Comparison of ENCODE assay signal across 8 cellular contexts in the genomic region with DNA sequence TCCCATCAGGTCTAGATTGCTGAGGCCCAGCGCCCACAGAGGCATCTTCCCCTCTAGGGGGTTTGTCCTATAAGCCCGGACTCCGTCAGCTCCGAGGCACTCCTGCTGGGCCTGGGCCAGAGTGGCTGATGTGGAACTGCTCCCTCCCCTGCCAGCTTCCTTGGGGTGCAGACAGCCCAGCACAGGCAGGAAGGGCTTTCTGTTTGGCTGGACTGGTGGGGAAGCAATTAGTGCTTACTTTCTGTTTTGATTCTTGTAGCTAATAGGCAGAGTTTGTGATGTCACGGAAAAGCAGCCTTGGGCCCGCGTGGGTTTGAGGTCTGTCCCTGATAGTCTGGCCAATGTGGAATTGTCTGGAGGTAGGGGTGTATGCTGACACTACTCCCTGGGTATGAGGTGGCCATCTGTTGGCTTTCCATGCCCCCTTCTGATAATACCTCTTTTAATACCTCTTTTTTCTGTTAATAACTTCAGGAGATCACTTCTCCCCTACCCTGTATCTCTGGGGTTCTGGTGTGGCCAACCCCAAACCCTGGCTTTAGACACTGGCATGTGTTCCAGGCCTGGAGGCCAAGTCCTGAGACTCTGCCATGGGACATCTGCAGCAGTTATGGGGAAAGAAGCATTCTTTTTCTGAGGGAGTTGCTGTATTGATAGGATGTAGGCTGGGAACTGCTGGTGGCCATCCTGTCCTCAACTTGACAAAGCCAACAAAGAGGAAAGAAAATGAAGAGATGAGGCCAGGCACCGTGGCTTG.
A peak's percentile ranks its signal among the peaks of the same experiment; 100 is the strongest.
DNase-seq lines count a peak whose midpoint lies in the region; ATAC-seq and TF ChIP-seq lines count a peak whose summit lies in the region.
"Had no signal": no experiment of that assay in that cellular context is flagged by ENCODE, and none has a peak within 500 bp of the region (broad histone marks: within the 10 kb centered on the region; RNA-seq: fewer than 3 reads in every experiment).

No MANE protein-coding gene starts in this region.

- no TSS peak for BruUV-seq in A673 (replicated peaks; lab: Mats Ljungman, UMichigan)

- H3K4me3 ChIP-seq in testis (no peak overlapping the region), A673 (ENCODE audit: low read depth, low read length, poor library complexity, severe bottlenecking) (no peak overlapping the region)

- no peak for TF ChIP-seq POLR2A in testis (IDR thresholded peaks at IDR 0.05)

- CTCF ChIA-PET in A673 (lab: Charles Lee) = no interaction called here

- H3K36me3 ChIP-seq in testis (ENCODE audit: low read depth, missing control alignments) = no peaks in the 10 kb centered on the region
- no peaks in the 10 kb centered on the region for H3K36me3 ChIP-seq in A673 (ENCODE audit: insufficient read depth, low read length, poor library complexity, severe bottlenecking)

- peaks cover 18% of the 10 kb centered on the region for H3K4me1 Mint-ChIP-seq in activated naive CD8-positive, alpha-beta T cell treated with anti-CD3 and anti-CD28 coated beads, Interleukin-2, amount 50 U/mL, for 24 hours
- no peaks in the 10 kb centered on the region for H3K4me1 Mint-ChIP-seq in activated T-helper 1 cell treated with anti-CD3 and anti-CD28 coated beads, Interleukin-12 subunit alpha, Interleukin-12 subunit beta, Interleukin-2, Interleukin-4 antibody, amounts not matched to agents 30 ng/mL and 10 ng/mL and 1 ng/mL, durations not matched to agents 14 hours and 24 hours and 36 hours (ENCODE audit: low read depth)

- no peaks in the 10 kb centered on the region for H3K27me3 Mint-ChIP-seq in activated naive CD8-positive, alpha-beta T cell treated with anti-CD3 and anti-CD28 coated beads, Interleukin-2, amount 50 U/mL, for 24 hours
- H3K27me3 Mint-ChIP-seq in activated T-helper 1 cell treated with anti-CD3 and anti-CD28 coated beads, Interleukin-12 subunit alpha, Interleukin-12 subunit beta, Interleukin-2, Interleukin-4 antibody, amounts not matched to agents 30 ng/mL and 10 ng/mL and 1 ng/mL, durations not matched to agents 14 hours and 24 hours and 36 hours (ENCODE audit: insufficient read depth) = peaks cover 8% of the 10 kb centered on the region

- intact Hi-C loops in testis (cut with DNase I; ENCODE audit: low total_unique reads) = no loop called here
- intact Hi-C loops in activated T-helper 1 cell treated with anti-CD3 and anti-CD28 coated beads, Interleukin-12 subunit alpha, Interleukin-12 subunit beta, Interleukin-2, Interleukin-4 antibody, amounts not matched to agents 30 ng/mL and 10 ng/mL and 1 ng/mL, durations not matched to agents 14 hours and 24 hours and 36 hours (cut with micrococcal nuclease) = no loop called here
- intact Hi-C loops in A673 (cut with micrococcal nuclease; ENCODE audit: unreplicated experiment) = no loop called here

- WGBS in testis, 2 donors = 57 to 67% methylated on average over 6 to 8 of the region's 8 CpGs

- H3K27ac ChIP-seq in testis (peak overlapping the region in 1 of 2 donors; percentile 62), A673 (ENCODE audit: low read depth, low read length, poor library complexity, severe bottlenecking) (no peak overlapping the region)

- H3K9me3 Mint-ChIP-seq in activated naive CD8-positive, alpha-beta T cell treated with anti-CD3 and anti-CD28 coated beads, Interleukin-2, amount 50 U/mL, for 24 hours = no peaks in the 10 kb centered on the region
- H3K9me3 Mint-ChIP-seq in activated T-helper 1 cell treated with anti-CD3 and anti-CD28 coated beads, Interleukin-12 subunit alpha, Interleukin-12 subunit beta, Interleukin-2, Interleukin-4 antibody, amounts not matched to agents 30 ng/mL and 10 ng/mL and 1 ng/mL, durations not matched to agents 14 hours and 24 hours and 36 hours = no peaks in the 10 kb centered on the region
- H3K9me3 Mint-ChIP-seq: neural crest cell had no signal

- H3K36me3 Mint-ChIP-seq in activated naive CD8-positive, alpha-beta T cell treated with anti-CD3 and anti-CD28 coated beads, Interleukin-2, amount 50 U/mL, for 24 hours (ENCODE audit: low read depth) = no peaks in the 10 kb centered on the region
- no peaks in the 10 kb centered on the region for H3K36me3 Mint-ChIP-seq in activated T-helper 1 cell treated with anti-CD3 and anti-CD28 coated beads, Interleukin-12 subunit alpha, Interleukin-12 subunit beta, Interleukin-2, Interleukin-4 antibody, amounts not matched to agents 30 ng/mL and 10 ng/mL and 1 ng/mL, durations not matched to agents 14 hours and 24 hours and 36 hours (ENCODE audit: low read depth)

- no peak overlapping the region for H3K4me3 Mint-ChIP-seq in activated naive CD8-positive, alpha-beta T cell treated with anti-CD3 and anti-CD28 coated beads, Interleukin-2, amount 50 U/mL, for 24 hours
- H3K4me3 Mint-ChIP-seq in activated T-helper 1 cell treated with anti-CD3 and anti-CD28 coated beads, Interleukin-12 subunit alpha, Interleukin-12 subunit beta, Interleukin-2, Interleukin-4 antibody, amounts not matched to agents 30 ng/mL and 10 ng/mL and 1 ng/mL, durations not matched to agents 14 hours and 24 hours and 36 hours = no peak overlapping the region
- H3K4me3 Mint-ChIP-seq: neural crest cell had no signal

- no peak for TF ChIP-seq CTCF in testis (IDR thresholded peaks at IDR 0.05)
- TF ChIP-seq CTCF in A673 (conservative IDR thresholded peaks at IDR 0.05; ENCODE audit: low read depth, low read length) = no peak

- ATAC-seq in activated naive CD8-positive, alpha-beta T cell treated with anti-CD3 and anti-CD28 coated beads, Interleukin-2, amount 50 U/mL, for 24 hours = peak; percentile 34
- ATAC-seq in left lobe of liver = peak; percentile 50

- DNase-seq in H4 (ENCODE audit: low spot score) = peak; percentile 88
- no peak for DNase-seq in activated naive CD8-positive, alpha-beta T cell treated with anti-CD3 and anti-CD28 coated beads, Interleukin-2, amount 50 U/mL, for 24 hours
- DNase-seq in left lobe of liver (ENCODE audit: low spot score) = no peak
- DNase-seq in testis = peak; percentile 29
- DNase-seq in activated T-helper 1 cell treated with anti-CD3 and anti-CD28 coated beads, Interleukin-12 subunit alpha, Interleukin-12 subunit beta, Interleukin-2, Interleukin-4 antibody, amounts not matched to agents 30 ng/mL and 10 ng/mL and 1 ng/mL, durations not matched to agents 14 hours and 24 hours and 36 hours (ENCODE audit: low spot score) = no peak
- DNase-seq in A673 (ENCODE audit: low spot score) = no peak
- no peak for DNase-seq in hepatic stellate cell (ENCODE audit: low spot score)

- POLR2A ChIA-PET in A673 (lab: Charles Lee; ENCODE audit: low non-redundant PET) = interaction anchor here (0.6 kb wide), 1 partner anchor 486 kb away, joined by 21 read pairs; no protein-coding TSS in a partner anchor

- H3K27ac Mint-ChIP-seq in activated naive CD8-positive, alpha-beta T cell treated with anti-CD3 and anti-CD28 coated beads, Interleukin-2, amount 50 U/mL, for 24 hours = peak overlapping the region; percentile 46
- H3K27ac Mint-ChIP-seq in activated T-helper 1 cell treated with anti-CD3 and anti-CD28 coated beads, Interleukin-12 subunit alpha, Interleukin-12 subunit beta, Interleukin-2, Interleukin-4 antibody, amounts not matched to agents 30 ng/mL and 10 ng/mL and 1 ng/mL, durations not matched to agents 14 hours and 24 hours and 36 hours = no peak overlapping the region

- H3K27me3 ChIP-seq in testis (no peaks in the 10 kb centered on the region), A673 (replicated peaks; ENCODE audit: insufficient read depth, low read depth, low read length, poor library complexity) (no peaks in the 10 kb centered on the region)

- H3K4me1 ChIP-seq in testis (peaks cover 17% of the 10 kb centered on the region), A673 (ENCODE audit: insufficient read depth, low read length, poor library complexity, severe bottlenecking) (no peaks in the 10 kb centered on the region)

- no peaks in the 10 kb centered on the region for H3K9me3 ChIP-seq in testis
- H3K9me3 ChIP-seq in A673 (ENCODE audit: low read depth, low read length, poor library complexity, severe bottlenecking) = no peaks in the 10 kb centered on the region

Comparison
In these comparisons a context has a peak if more than half of its experiments do, and no peak if none do; other contexts are left out.
1. DNase-seq: peak in H4 (single experiment) and testis (single experiment); none in activated naive CD8-positive, alpha-beta T cell treated with anti-CD3 and anti-CD28 coated beads, Interleukin-2, amount 50 U/mL, for 24 hours (single experiment), left lobe of liver (single experiment), activated T-helper 1 cell treated with anti-CD3 and anti-CD28 coated beads, Interleukin-12 subunit alpha, Interleukin-12 subunit beta, Interleukin-2, Interleukin-4 antibody, amounts not matched to agents 30 ng/mL and 10 ng/mL and 1 ng/mL, durations not matched to agents 14 hours and 24 hours and 36 hours (single experiment), A673 (single experiment) and hepatic stellate cell (single experiment).